In genomic region chr3:134955874-134956273, GRCh38 we compare ENCODE assay signal across 22 cellular contexts.
DNase-seq lines count a peak whose midpoint lies in the region; ATAC-seq and TF ChIP-seq lines count a peak whose summit lies in the region.
"Had no signal": no experiment of that assay in that cellular context is flagged by ENCODE, and none has a peak within 500 bp of the region (broad histone marks: within the 10 kb centered on the region; RNA-seq: fewer than 3 reads in every experiment).

No MANE protein-coding gene starts in this region.

- TF ChIP-seq POLR2A in GM18505 (IDR thresholded peaks at IDR 0.05; ENCODE audit: borderline replicate concordance, extremely low read depth, insufficient read depth, insufficient read length) = no peak
- TF ChIP-seq POLR2A in Peyer's patch (IDR thresholded peaks at IDR 0.05) = no peak

- peaks cover 52% of the 10 kb centered on the region for H3K4me1 ChIP-seq in OCI-LY3 (ENCODE audit: low read length)
- H3K4me1 ChIP-seq in Peyer's patch = no peaks in the 10 kb centered on the region
- H3K4me1 ChIP-seq: esophagus muscularis mucosa, gastrocnemius medialis, upper lobe of right lung had no signal

- H3K4me2 ChIP-seq in OCI-LY3 (ENCODE audit: low read length) = peak overlapping the region; percentile 46
- H3K4me2 ChIP-seq: neural progenitor cell had no signal

- H3K36me3 ChIP-seq in OCI-LY3 (replicated peaks; ENCODE audit: low read depth, low read length) (peaks cover 82% of the 10 kb centered on the region), Peyer's patch (no peaks in the 10 kb centered on the region)
- H3K36me3 ChIP-seq: upper lobe of right lung had no signal

- no peak overlapping the region for H3K27ac Mint-ChIP-seq in activated CD4-positive, alpha-beta memory T cell treated with anti-CD3 and anti-CD28 coated beads, Interleukin-2, amount 10 ng/mL, durations not matched to agents 7 days and 5 days
- H3K27ac Mint-ChIP-seq: activated T-helper 2 cell treated with anti-CD3 and anti-CD28 coated beads, Interferon-gamma antibody, Interleukin-2, Interleukin-4, amounts not matched to agents 10 μg/mL and 5 μg/mL and 100 μg/mL, durations not matched to agents 14 hours and 24 hours and 36 hours; effector memory CD8-positive, alpha-beta T cell; H9; neural progenitor cell; WTC11 had no signal

- no peak for TF ChIP-seq CTCF in OCI-LY3 (IDR thresholded peaks at IDR 0.05; ENCODE audit: low read depth, low read length)
- TF ChIP-seq CTCF in Peyer's patch (IDR thresholded peaks at IDR 0.05) = no peak

- DNase-seq in mesenteric fat pad (ENCODE audit: low spot score) (no peak), SK-N-DZ (ENCODE audit: low spot score) (no peak), Peyer's patch (no peak)
- DNase-seq in activated CD4-positive, alpha-beta memory T cell treated with anti-CD3 and anti-CD28 coated beads, Interleukin-2, amount 10 ng/mL, durations not matched to agents 7 days and 5 days = no peak
- DNase-seq: activated CD8-positive, alpha-beta memory T cell treated with anti-CD3 and anti-CD28 coated beads, Interleukin-2, amount 50 U/mL, for 48 hours; Calu3; effector memory CD8-positive, alpha-beta T cell; gastrocnemius medialis; H9; posterior cingulate gyrus; stimulated activated CD8-positive, alpha-beta memory T cell treated with anti-CD3 and anti-CD28 coated beads, Interleukin-4, amount 100 ng/mL, for 48 hours; T1000; upper lobe of right lung had no signal

- H3K4me3 ChIP-seq in OCI-LY3 (ENCODE audit: low read length) (peak overlapping the region; percentile 6; the same call in 1 of the 2 replicates), Peyer's patch (no peak overlapping the region)
- H3K4me3 ChIP-seq: esophagus muscularis mucosa, gastrocnemius medialis, K562, neural progenitor cell, upper lobe of right lung had no signal

- H3K27ac ChIP-seq in OCI-LY3 (ENCODE audit: low read length) = peak overlapping the region; percentile 96
- H3K27ac ChIP-seq in Peyer's patch = no peak overlapping the region
- H3K27ac ChIP-seq: esophagus muscularis mucosa, gastrocnemius medialis, neural progenitor cell, upper lobe of right lung had no signal

- H3K79me2 ChIP-seq in OCI-LY3 (ENCODE audit: low read length) = peaks cover 95% of the 10 kb centered on the region

- ATAC-seq in GM18505 (IDR thresholded peaks at IDR 0.05; ENCODE audit: unreplicated experiment) (peak; percentile 23), GM19463 (IDR thresholded peaks at IDR 0.05; ENCODE audit: unreplicated experiment) (peak; percentile 12), HG02870 (IDR thresholded peaks at IDR 0.05; ENCODE audit: unreplicated experiment) (peak; percentile 32)
- ATAC-seq: effector memory CD8-positive, alpha-beta T cell; gastrocnemius medialis; K562; upper lobe of right lung; WTC11 had no signal

- CTCF ChIA-PET in activated CD4-positive, alpha-beta memory T cell treated with anti-CD3 and anti-CD28 coated beads, Interleukin-2, amount 10 ng/mL, durations not matched to agents 7 days and 5 days (lab: Charles Lee) = no interaction called here

- no peaks in the 10 kb centered on the region for H3K4me1 Mint-ChIP-seq in activated CD4-positive, alpha-beta memory T cell treated with anti-CD3 and anti-CD28 coated beads, Interleukin-2, amount 10 ng/mL, durations not matched to agents 7 days and 5 days
- H3K4me1 Mint-ChIP-seq: WTC11 had no signal

- H3K36me3 Mint-ChIP-seq in activated CD4-positive, alpha-beta memory T cell treated with anti-CD3 and anti-CD28 coated beads, Interleukin-2, amount 10 ng/mL, durations not matched to agents 7 days and 5 days (ENCODE audit: low read depth) = no peaks in the 10 kb centered on the region

- no peak overlapping the region for H3K4me3 Mint-ChIP-seq in activated CD4-positive, alpha-beta memory T cell treated with anti-CD3 and anti-CD28 coated beads, Interleukin-2, amount 10 ng/mL, durations not matched to agents 7 days and 5 days
- H3K4me3 Mint-ChIP-seq: effector memory CD8-positive, alpha-beta T cell; H9; neural progenitor cell; WTC11 had no signal

- H3K27me3 Mint-ChIP-seq in activated CD4-positive, alpha-beta memory T cell treated with anti-CD3 and anti-CD28 coated beads, Interleukin-2, amount 10 ng/mL, durations not matched to agents 7 days and 5 days = no peaks in the 10 kb centered on the region
- H3K27me3 Mint-ChIP-seq: effector memory CD8-positive, alpha-beta T cell had no signal

- peaks cover 78% of the 10 kb centered on the region for H4K20me1 ChIP-seq in OCI-LY3 (ENCODE audit: insufficient read depth, low read length)

- POLR2A ChIA-PET in activated CD4-positive, alpha-beta memory T cell treated with anti-CD3 and anti-CD28 coated beads, Interleukin-2, amount 10 ng/mL, durations not matched to agents 7 days and 5 days (lab: Charles Lee) = no interaction called here

- H3K9ac ChIP-seq in OCI-LY3 (ENCODE audit: low read length) = peak overlapping the region; percentile 54
- H3K9ac ChIP-seq: neural progenitor cell had no signal

- H3K27me3 ChIP-seq in OCI-LY3 (ENCODE audit: low read depth, low read length) (no peaks in the 10 kb centered on the region), Peyer's patch (no peaks in the 10 kb centered on the region)
- H3K27me3 ChIP-seq: esophagus muscularis mucosa, gastrocnemius medialis, neural progenitor cell, upper lobe of right lung had no signal

- H3K9me3 ChIP-seq in OCI-LY3 (ENCODE audit: insufficient read depth, low read length) (no peaks in the 10 kb centered on the region), Peyer's patch (no peaks in the 10 kb centered on the region)
- H3K9me3 ChIP-seq: gastrocnemius medialis, upper lobe of right lung had no signal

- no peak overlapping the region for H2AFZ ChIP-seq in OCI-LY3 (ENCODE audit: low read depth, low read length)
- H2AFZ ChIP-seq: neural progenitor cell had no signal

- no peaks in the 10 kb centered on the region for H3K9me3 Mint-ChIP-seq in activated CD4-positive, alpha-beta memory T cell treated with anti-CD3 and anti-CD28 coated beads, Interleukin-2, amount 10 ng/mL, durations not matched to agents 7 days and 5 days
- H3K9me3 Mint-ChIP-seq: activated T-helper 2 cell treated with anti-CD3 and anti-CD28 coated beads, Interferon-gamma antibody, Interleukin-2, Interleukin-4, amounts not matched to agents 10 μg/mL and 5 μg/mL and 100 μg/mL, durations not matched to agents 14 hours and 24 hours and 36 hours; effector memory CD8-positive, alpha-beta T cell; H9; neural progenitor cell had no signal
